ENCODE assay signal across 2 cellular contexts in the genomic region with DNA sequence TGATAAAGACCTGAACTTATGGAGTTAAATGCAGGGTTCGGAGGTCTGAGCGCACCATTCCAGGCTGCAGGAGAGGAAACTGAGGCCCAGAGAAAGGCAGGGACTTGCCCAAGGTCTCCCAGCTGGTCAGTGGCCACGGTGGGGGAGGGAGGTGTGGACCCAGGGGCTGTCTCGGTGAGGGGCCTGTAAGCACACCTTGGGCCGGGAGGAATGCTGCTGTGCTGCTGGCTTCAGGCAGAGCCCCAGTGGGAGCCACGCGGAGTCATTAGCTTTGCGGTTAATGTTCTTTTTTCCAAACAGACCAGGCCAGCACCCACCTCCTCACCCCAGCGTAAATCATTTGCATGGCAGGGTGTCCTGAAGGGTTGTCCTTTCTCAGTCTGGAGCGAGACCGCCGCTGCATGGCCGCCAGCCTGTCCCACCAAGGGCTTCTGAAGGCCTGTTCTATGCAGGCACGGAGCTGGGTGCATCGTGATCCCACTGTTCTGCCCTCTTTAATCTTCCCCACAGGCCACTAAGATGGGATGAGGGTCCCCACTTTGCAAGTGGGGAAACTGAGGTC.
A peak's percentile ranks its signal among the peaks of the same experiment; 100 is the strongest.
TF ChIP-seq lines count a peak whose summit lies in the region.

No MANE protein-coding gene starts in this region.

TF ChIP-seq in HEK293, 187 proteins besides CTCF, POLR2A, EP300 and RAD21:
- TF ChIP-seq ZNF175 (tag by site-specific recombination; IDR thresholded peaks at IDR 0.05) (no peak), ZFP37 (tag by site-specific recombination; IDR thresholded peaks at IDR 0.05) (no peak), ZNF132 (tag by site-specific recombination; IDR thresholded peaks at IDR 0.05; ENCODE audit: borderline replicate concordance) (no peak), ZNF639 (tag by site-specific recombination; IDR thresholded peaks at IDR 0.05) (no peak), GLI4 (tag by site-specific recombination; IDR thresholded peaks at IDR 0.05) (no peak), ZNF423 (tag by site-specific recombination; IDR thresholded peaks at IDR 0.05) (0 out of 2 replicates have a peak, but pooled peaks have one; percentile 40), FEZF1 (tag by site-specific recombination; IDR thresholded peaks at IDR 0.05) (no peak), PRDM2 (tag by site-specific recombination; IDR thresholded peaks at IDR 0.05; ENCODE audit: borderline replicate concordance) (no peak), ZEB2 (tag by site-specific recombination; IDR thresholded peaks at IDR 0.05) (no peak), ZBTB17 (tag by site-specific recombination; IDR thresholded peaks at IDR 0.05) (no peak), GLIS1 (tag by site-specific recombination; IDR thresholded peaks at IDR 0.05) (0 out of 2 replicates have a peak, but pooled peaks have one; percentile 14), ZIC2 (tag by site-specific recombination; IDR thresholded peaks at IDR 0.05) (peak; percentile 94), ZNF221 (tag by site-specific recombination; IDR thresholded peaks at IDR 0.05; ENCODE audit: borderline replicate concordance) (no peak), ZBTB7A (tag by site-specific recombination; IDR thresholded peaks at IDR 0.05; ENCODE audit: low read depth) (no peak)
TF ChIP-seq in HEK293: peak in this region for 3.

TF ChIP-seq in IMR-90, 13 proteins besides CTCF, POLR2A, EP300 and RAD21:
- no peak for TF ChIP-seq CHD1 (IDR thresholded peaks at IDR 0.05; ENCODE audit: low read depth, low read length)
- TF ChIP-seq MAZ (IDR thresholded peaks at IDR 0.05; ENCODE audit: borderline replicate concordance, low read depth, low read length), result no peak
- TF ChIP-seq, protein P1, sequence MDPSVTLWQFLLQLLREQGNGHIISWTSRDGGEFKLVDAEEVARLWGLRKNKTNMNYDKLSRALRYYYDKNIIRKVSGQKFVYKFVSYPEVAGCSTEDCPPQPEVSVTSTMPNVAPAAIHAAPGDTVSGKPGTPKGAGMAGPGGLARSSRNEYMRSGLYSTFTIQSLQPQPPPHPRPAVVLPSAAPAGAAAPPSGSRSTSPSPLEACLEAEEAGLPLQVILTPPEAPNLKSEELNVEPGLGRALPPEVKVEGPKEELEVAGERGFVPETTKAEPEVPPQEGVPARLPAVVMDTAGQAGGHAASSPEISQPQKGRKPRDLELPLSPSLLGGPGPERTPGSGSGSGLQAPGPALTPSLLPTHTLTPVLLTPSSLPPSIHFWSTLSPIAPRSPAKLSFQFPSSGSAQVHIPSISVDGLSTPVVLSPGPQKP (IDR thresholded peaks at IDR 0.05; ENCODE audit: borderline replicate concordance, low read depth, low read length), result no peak
- TF ChIP-seq RCOR1 (IDR thresholded peaks at IDR 0.05; ENCODE audit: insufficient replicate concordance, low read length), result no peak
- TF ChIP-seq, protein P2, sequence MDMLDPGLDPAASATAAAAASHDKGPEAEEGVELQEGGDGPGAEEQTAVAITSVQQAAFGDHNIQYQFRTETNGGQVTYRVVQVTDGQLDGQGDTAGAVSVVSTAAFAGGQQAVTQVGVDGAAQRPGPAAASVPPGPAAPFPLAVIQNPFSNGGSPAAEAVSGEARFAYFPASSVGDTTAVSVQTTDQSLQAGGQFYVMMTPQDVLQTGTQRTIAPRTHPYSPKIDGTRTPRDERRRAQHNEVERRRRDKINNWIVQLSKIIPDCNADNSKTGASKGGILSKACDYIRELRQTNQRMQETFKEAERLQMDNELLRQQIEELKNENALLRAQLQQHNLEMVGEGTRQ (IDR thresholded peaks at IDR 0.05; ENCODE audit: low read depth, low read length), result no peak
- TF ChIP-seq MAFK (IDR thresholded peaks at IDR 0.05; ENCODE audit: low read depth, low read length), result no peak
- TF ChIP-seq CEBPB (IDR thresholded peaks at IDR 0.05; ENCODE audit: low read depth, low read length), result no peak
- TF ChIP-seq NFE2L2 (IDR thresholded peaks at IDR 0.05; ENCODE audit: low read depth, low read length), result no peak
- no peak for TF ChIP-seq SMC3 (IDR thresholded peaks at IDR 0.05; ENCODE audit: low read depth, low read length)
- no peak for TF ChIP-seq BHLHE40 (IDR thresholded peaks at IDR 0.05; ENCODE audit: low read depth, low read length)
- no peak for TF ChIP-seq FOS (IDR thresholded peaks at IDR 0.05; ENCODE audit: low read depth, low read length)
- no peak for TF ChIP-seq MXI1 (IDR thresholded peaks at IDR 0.05; ENCODE audit: borderline replicate concordance, low read depth, low read length)
- TF ChIP-seq RFX5 (IDR thresholded peaks at IDR 0.05; ENCODE audit: low read depth, low read length), result no peak
